Comparison of ENCODE assay signal across 33 cellular contexts in the genomic region with DNA sequence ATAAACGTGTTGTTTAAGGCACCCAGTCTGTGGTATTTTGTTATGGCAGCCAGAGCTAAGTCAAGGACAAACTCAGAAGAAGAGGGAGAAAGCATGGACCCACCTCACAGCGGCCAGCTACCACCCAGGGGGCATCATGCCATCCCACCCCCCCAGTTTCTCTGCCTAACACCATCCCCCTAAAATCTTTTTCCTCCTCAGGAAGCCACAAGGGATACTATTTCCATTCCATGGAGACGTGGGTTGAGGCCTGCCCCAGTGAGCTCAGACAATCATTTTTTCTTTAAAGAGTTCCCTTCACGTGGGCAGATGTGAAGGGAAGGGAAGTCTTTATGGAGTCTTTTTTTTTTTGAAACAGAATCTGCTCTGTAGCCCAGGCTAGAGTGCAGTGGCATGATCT.
DNase-seq lines count a peak whose midpoint lies in the region; ATAC-seq, FAIRE-seq and TF ChIP-seq lines count a peak whose summit lies in the region.
"Had no signal": no experiment of that assay in that cellular context is flagged by ENCODE, and none has a peak within 500 bp of the region (broad histone marks: within the 10 kb centered on the region; RNA-seq: fewer than 3 reads in every experiment).

No MANE protein-coding gene starts in this region.

- H3K79me2 ChIP-seq in H1 (ENCODE audit: control insufficient read depth in 1 of 2, insufficient read depth in 2 of 2, low read length in 2 of 2), result no peaks in the 10 kb centered on the region

- H3K4me1 ChIP-seq in HEK293 (ENCODE audit: control insufficient read depth, insufficient read depth, low read length) (no peaks in the 10 kb centered on the region), H1 (replicated peaks in 1 of 4; ENCODE audit: control insufficient read depth in 3 of 4, insufficient read depth in 4 of 4, low read length in 3 of 4) (no peaks in the 10 kb centered on the region; a peak in 1 of 7 replicates)
- H3K4me1 ChIP-seq: A549; BLaER1; BLaER1 treated with 17β-estradiol and CSF1 and Interleukin-3, amounts not matched to agents 10 nM and 100 nM had no signal

- no peaks in the 10 kb centered on the region for H3K36me3 ChIP-seq in HEK293 (ENCODE audit: control insufficient read depth in 2 of 2, insufficient read depth in 1 of 2, low read length in 2 of 2)
- H3K36me3 ChIP-seq in H1 (ENCODE audit: control insufficient read depth in 2 of 4, insufficient read depth in 4 of 4, low read length in 3 of 4), result no peaks in the 10 kb centered on the region
- H3K36me3 ChIP-seq: BE2C; BLaER1; BLaER1 treated with 17β-estradiol and CSF1 and Interleukin-3, amounts not matched to agents 10 nM and 100 nM had no signal

- no peak overlapping the region for H3K23ac ChIP-seq in H1 (ENCODE audit: insufficient read length)

- no peak for TF ChIP-seq RAD21 in H1 (IDR thresholded peaks at IDR 0.05 in 1 of 2, conservative IDR thresholded peaks at IDR 0.05 in 1 of 2; ENCODE audit: low read depth in 2 of 2, low read length in 2 of 2)

- H2BK15ac ChIP-seq in H1 (ENCODE audit: low read length), result no peak overlapping the region

- H3K14ac ChIP-seq in H1 (ENCODE audit: insufficient read length), result no peak overlapping the region

- no peaks in the 10 kb centered on the region for H4K20me1 ChIP-seq in H1 (replicated peaks in 1 of 2; ENCODE audit: control insufficient read depth in 1 of 2, insufficient read depth in 2 of 2, low read length in 2 of 2)
- H4K20me1 ChIP-seq: BLaER1; BLaER1 treated with 17β-estradiol and CSF1 and Interleukin-3, amounts not matched to agents 10 nM and 100 nM had no signal

- H3K9ac ChIP-seq in H1 (replicated peaks in 1 of 4; ENCODE audit: extremely low read depth in 1 of 4, low read depth in 3 of 4, low read length in 3 of 4), result no peak overlapping the region
- H3K9ac ChIP-seq: BLaER1; BLaER1 treated with 17β-estradiol and CSF1 and Interleukin-3, amounts not matched to agents 10 nM and 100 nM had no signal

- no peak overlapping the region for H4K8ac ChIP-seq in H1 (ENCODE audit: extremely low read depth, insufficient read depth, low read length)

- H2BK20ac ChIP-seq in H1 (ENCODE audit: low read length), result no peak overlapping the region

- POLR2A ChIA-PET in HEK293 (lab: Yijun Ruan, JAX), result no interaction called here
- POLR2A ChIA-PET in H1 (lab: Charles Lee; ENCODE audit: partially characterized antibody), result interaction anchor here (0.6 kb wide), 1 partner anchor 461 kb away, joined by 3 read pairs; a partner anchor contains a TSS

- H3K27ac ChIP-seq in HEK293 (ENCODE audit: extremely low read depth, low read depth, low read length) (no peak overlapping the region), H1 (ENCODE audit: low read depth, low read length) (no peak overlapping the region)
- H3K27ac ChIP-seq: 22Rv1; A549; BLaER1; BLaER1 treated with 17β-estradiol and CSF1 and Interleukin-3, amounts not matched to agents 10 nM and 100 nM; C4-2B had no signal

- H4K91ac ChIP-seq in H1 (replicated peaks; ENCODE audit: insufficient read length, low read length), result peak overlapping the region; percentile 12

- H3K4ac ChIP-seq in H1 (replicated peaks; ENCODE audit: insufficient read length, low read depth, low read length), result no peak overlapping the region

- TF ChIP-seq POLR2A in H1 (IDR thresholded peaks at IDR 0.05; ENCODE audit: control extremely low read depth in 1 of 2, low read depth in 2 of 2, low read length in 2 of 2), result no peak

- 92% methylated on average over 4 of the region's 4 CpGs; no CpG with 5 or more reads in 1 of the 2 experiments for WGBS in H1 (ENCODE audit: extremely low coverage in 1 of 2, insufficient coverage in 1 of 2, insufficient read length in 1 of 2, insufficient replicate concordance in 2 of 2, low coverage in 1 of 2, low lambda C conversion rate in 2 of 2, missing lambda C conversion rate in 1 of 2), 2 experiments

- no peak for FAIRE-seq in H1 (lab: Jason Lieb, UNC)
- FAIRE-seq: A204.1, A549, D721Med had no signal

- peak overlapping the region; percentile 39; the same call in 1 of the 2 replicates for H2BK12ac ChIP-seq in H1 (ENCODE audit: low read depth, low read length)

- H3K27me3 ChIP-seq in H1 (replicated peaks in 1 of 4; ENCODE audit: control insufficient read depth in 3 of 4, extremely low read depth in 1 of 4, insufficient read depth in 3 of 4, low read length in 3 of 4), result 0 out of 7 replicates have a peak, but pooled peaks cover 0 to 6% (median 0%) of the 10 kb centered on the region in 4 experiments
- H3K27me3 ChIP-seq: BE2C; BLaER1; BLaER1 treated with 17β-estradiol and CSF1 and Interleukin-3, amounts not matched to agents 10 nM and 100 nM had no signal

- no peak for ATAC-seq in GM21528 (IDR thresholded peaks at IDR 0.05; ENCODE audit: low FRiP score, unreplicated experiment)
- ATAC-seq: A549; CD8-positive, alpha-beta T cell had no signal

- no peak overlapping the region for H3K56ac ChIP-seq in H1 (replicated peaks; ENCODE audit: insufficient read length, low read depth, low read length)

- no peak for TF ChIP-seq CTCF in HEK293 (tag by site-specific recombination; IDR thresholded peaks at IDR 0.05)
- TF ChIP-seq CTCF in H1 (IDR thresholded peaks at IDR 0.05; ENCODE audit: control extremely low read depth in 1 of 3, insufficient read depth in 1 of 3, low read depth in 1 of 3, low read length in 3 of 3), result no peak

- no peak overlapping the region for H2BK5ac ChIP-seq in H1 (ENCODE audit: low read depth, low read length)

- H3K18ac ChIP-seq in H1 (ENCODE audit: extremely low read depth, low read length), result no peak overlapping the region

- H3K23me2 ChIP-seq in H1 (ENCODE audit: low read depth, low read length), result no peaks in the 10 kb centered on the region

- H2AK5ac ChIP-seq in H1 (ENCODE audit: low read depth, low read length), result no peak overlapping the region

- H4K5ac ChIP-seq in H1 (ENCODE audit: insufficient read length, low read depth, low read length), result no peak overlapping the region

- TF ChIP-seq EP300 in H1 (IDR thresholded peaks at IDR 0.05; ENCODE audit: borderline replicate concordance in 1 of 2, low read depth in 2 of 2, low read length in 2 of 2), result no peak

- H3K4me2 ChIP-seq in H1 (ENCODE audit: insufficient read depth in 1 of 2, low read depth in 2 of 2, low read length in 2 of 2), result no peak overlapping the region
- H3K4me2 ChIP-seq: A549; BLaER1; BLaER1 treated with 17β-estradiol and CSF1 and Interleukin-3, amounts not matched to agents 10 nM and 100 nM had no signal

- no peaks in the 10 kb centered on the region for H3K79me1 ChIP-seq in H1 (ENCODE audit: low read depth, low read length)

- no peak overlapping the region for H2AFZ ChIP-seq in H1 (ENCODE audit: low read length)

- DNase-seq in H1 (ENCODE audit: low read depth in 1 of 2, low spot score in 2 of 2) (no peak), mesenteric fat pad (ENCODE audit: low spot score) (peak; percentile 53), middle frontal gyrus (ENCODE audit: extremely low spot score, low spot score) (no peak)
- DNase-seq in stimulated activated naive CD4-positive, alpha-beta T cell (lab: John Stamatoyannopoulos, UW), result no peak
- DNase-seq: 8988T; ACHN; AML-193; BE2C; C1 segment of cervical spinal cord; Caco-2; Calu3; CD4-positive, alpha-beta memory T cell; CD4-positive, alpha-beta T cell; CD4-positive, CD25-positive, alpha-beta regulatory T cell; CD8-positive, alpha-beta memory T cell; CD8-positive, alpha-beta T cell; COR-L47; DMS 273 treated with DMSO at 0.1 percent for 48 hours; DMS153; DMS53; DMS79; DMS79 treated with DMSO at 0.1 percent for 48 hours; DND-41; EL had no signal

- H2BK120ac ChIP-seq in H1 (replicated peaks; ENCODE audit: low read depth, low read length), result no peak overlapping the region

- H3K9me3 ChIP-seq in HEK293 (ENCODE audit: control insufficient read depth, insufficient read depth, low read depth, low read length), result no peaks in the 10 kb centered on the region
- H3K9me3 ChIP-seq in H1 (ENCODE audit: insufficient read depth in 2 of 2, low read depth in 1 of 2, low read length in 1 of 2), result no peaks in the 10 kb centered on the region
- H3K9me3 ChIP-seq: A549; BE2C; BLaER1; BLaER1 treated with 17β-estradiol and CSF1 and Interleukin-3, amounts not matched to agents 10 nM and 100 nM; Caco-2 had no signal

- CTCF ChIA-PET in HEK293 (lab: Yijun Ruan, JAX), result no interaction called here
- CTCF ChIA-PET in H1 (lab: Charles Lee; ENCODE audit: partially characterized antibody), result interaction anchor here (0.6 to 0.8 kb wide), 2 partner anchors 142 to 234 kb away, joined by 3 to 5 read pairs; no protein-coding TSS in a partner anchor

- H3K4me3 ChIP-seq in HEK293 (ENCODE audit: low read depth, low read length) (no peak overlapping the region), H1 (ENCODE audit: extremely low read depth in 1 of 4, insufficient read depth in 2 of 4, low read depth in 3 of 4, low read length in 4 of 4) (no peak overlapping the region)
- H3K4me3 ChIP-seq: A549; BLaER1; BLaER1 treated with 17β-estradiol and CSF1 and Interleukin-3, amounts not matched to agents 10 nM and 100 nM had no signal

TF ChIP-seq in HEK293, 187 proteins besides CTCF, POLR2A, EP300 and RAD21:
- no peak for TF ChIP-seq GLI4 (tag by site-specific recombination; IDR thresholded peaks at IDR 0.05)
- TF ChIP-seq ZNF10 (tag by site-specific recombination; IDR thresholded peaks at IDR 0.05), result no peak
- TF ChIP-seq ZFP41 (tag by site-specific recombination; IDR thresholded peaks at IDR 0.05; ENCODE audit: borderline replicate concordance), result no peak
- peak; percentile 63 for TF ChIP-seq EGR2 (tag by site-specific recombination; IDR thresholded peaks at IDR 0.05; ENCODE audit: low read depth)
- TF ChIP-seq ZNF785 (tag by site-specific recombination; IDR thresholded peaks at IDR 0.05), result no peak
- TF ChIP-seq ZFHX2 (tag by site-specific recombination; conservative IDR thresholded peaks at IDR 0.05), result peak; percentile 49
- no peak for TF ChIP-seq ZNF629 (tag by site-specific recombination; IDR thresholded peaks at IDR 0.05)

TF ChIP-seq in H1, 55 proteins besides CTCF, POLR2A, EP300 and RAD21:
- no peak for TF ChIP-seq JUND (IDR thresholded peaks at IDR 0.05; ENCODE audit: low read length)
- no peak for TF ChIP-seq EGR1 (IDR thresholded peaks at IDR 0.05; ENCODE audit: borderline replicate concordance, low read depth, low read length)
- TF ChIP-seq SIN3A (conservative IDR thresholded peaks at IDR 0.05 in 1 of 2, IDR thresholded peaks at IDR 0.05 in 1 of 2; ENCODE audit: low read depth in 1 of 2, low read length in 2 of 2), result no peak
- no peak for TF ChIP-seq GTF2F1 (IDR thresholded peaks at IDR 0.05; ENCODE audit: borderline replicate concordance, low read depth, low read length)
- TF ChIP-seq RBBP5 (IDR thresholded peaks at IDR 0.05; ENCODE audit: borderline replicate concordance, low read depth, low read length), result no peak
- no peak for TF ChIP-seq BACH1 (IDR thresholded peaks at IDR 0.05; ENCODE audit: low read length)
- TF ChIP-seq CTBP2 (IDR thresholded peaks at IDR 0.05; ENCODE audit: borderline replicate concordance, insufficient read depth, insufficient read length, low read length), result no peak
- no peak for TF ChIP-seq PHF8 (conservative IDR thresholded peaks at IDR 0.05; ENCODE audit: low read depth, low read length)
- TF ChIP-seq JUN (IDR thresholded peaks at IDR 0.05; ENCODE audit: low read depth, low read length), result no peak
- no peak for TF ChIP-seq BRCA1 (IDR thresholded peaks at IDR 0.05; ENCODE audit: low read depth, low read length)
TF ChIP-seq in H1: peak in this region for 0.
